In genomic region chr12:120611527-120611926, GRCh38 we compare ENCODE assay signal across 4 cellular contexts. TPM values are rescaled to one million over a fixed set of nuclear protein-coding genes. Genes with fewer than 3 reads are reported as not detected.
"Had no signal": no experiment of that assay in that cellular context is flagged by ENCODE, and none has a peak within 500 bp of the region (broad histone marks: within the 10 kb centered on the region; RNA-seq: fewer than 3 reads in every experiment).

No MANE protein-coding gene starts in this region.

RNA-seq across cellular contexts. Expression of gene CABP1, which starts 28.9 kb away (rescaled TPM):
- total RNA-seq: natural killer cell, osteocyte, pulmonary artery endothelial cell, smooth muscle cell had no signal
